Comparison of ENCODE assay signal across 15 cellular contexts in genomic region chr3:40043444-40043755, GRCh38.
A peak's percentile ranks its signal among the peaks of the same experiment; 100 is the strongest.
DNase-seq lines count a peak whose midpoint lies in the region; ATAC-seq and TF ChIP-seq lines count a peak whose summit lies in the region.
"Had no signal": no experiment of that assay in that cellular context is flagged by ENCODE, and none has a peak within 500 bp of the region (broad histone marks: within the 10 kb centered on the region; RNA-seq: fewer than 3 reads in every experiment).

No MANE protein-coding gene starts in this region.

- no peak overlapping the region for H3K4me3 ChIP-seq in body of pancreas
- H3K4me3 ChIP-seq: GM23338 had no signal

- no peaks in the 10 kb centered on the region for H3K4me1 ChIP-seq in body of pancreas

- no peak overlapping the region for H3K27ac ChIP-seq in body of pancreas

- no peak for TF ChIP-seq POLR2A in body of pancreas (IDR thresholded peaks at IDR 0.05)

- H3K9me3 ChIP-seq in body of pancreas: no peaks in the 10 kb centered on the region

- no peak for TF ChIP-seq CTCF in body of pancreas (IDR thresholded peaks at IDR 0.05)

- intact Hi-C loops in body of pancreas (cut with DNase I): no loop called here

- ATAC-seq in body of pancreas: no peak
- ATAC-seq: esophagus mucosa, GM23338 had no signal

- H3K27me3 ChIP-seq in body of pancreas: no peaks in the 10 kb centered on the region

- WGBS in body of pancreas, 2 donors: 16 to 19% methylated on average over 1 of the region's 1 CpG

- H3K36me3 ChIP-seq in body of pancreas (replicated peaks in 1 of 2; ENCODE audit: insufficient read depth in 1 of 2, low read depth in 2 of 2): no peaks in the 10 kb centered on the region

- DNase-seq in AG08395 (ENCODE audit: low spot score) (peak; percentile 10), M059J (ENCODE audit: low read depth) (peak; percentile 14), body of pancreas (peak; percentile 14 to 53 (median 18)), foreskin melanocyte (peak; percentile 38), NCI-H2081 (lab: John Stamatoyannopoulos, UW) (no peak), ureter (ENCODE audit: low spot score) (no peak), NAMALWA (ENCODE audit: low spot score) (no peak), HuH-7 (ENCODE audit: low spot score) (no peak)
- DNase-seq: activated effector memory CD4-positive, alpha-beta T cell treated with Interleukin-2 at 50 U/mL for 16 hours; DMS153; RPMI8226; stimulated activated CD4-positive, alpha-beta T cell treated with anti-CD3 and anti-CD28 coated beads, Interleukin-4, amount 100 ng/mL, for 1 hour; stimulated activated naive CD4-positive, alpha-beta T cell had no signal

Comparison
In these comparisons a context has a peak if more than half of its experiments do, and no peak if none do; other contexts are left out.
1. DNase-seq: peak in AG08395 (single experiment), M059J (single experiment), body of pancreas (4 of 4) and foreskin melanocyte (single experiment); none in NCI-H2081 (0 of 2), ureter (single experiment), NAMALWA (single experiment) and HuH-7 (single experiment).